In the genomic region with DNA sequence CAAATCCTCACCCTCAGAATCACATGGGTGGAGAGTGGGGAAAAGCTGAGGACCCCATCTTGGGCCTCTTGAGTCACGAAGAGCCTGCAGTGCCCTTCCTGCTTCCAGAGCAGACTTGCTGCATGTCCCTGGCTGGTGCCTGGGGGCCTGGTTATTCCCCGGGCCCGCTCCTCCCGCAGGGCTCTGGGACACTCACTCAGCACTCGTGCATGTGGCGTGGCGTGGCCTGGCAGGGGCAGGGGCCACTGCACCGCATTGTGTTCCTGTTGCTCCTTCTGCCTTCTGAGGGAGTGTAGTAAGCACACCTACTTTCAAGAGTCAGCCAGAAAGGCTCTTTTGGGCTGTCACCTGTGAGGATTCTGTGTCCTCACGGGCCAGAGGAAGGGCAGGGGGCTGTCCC, we compare ENCODE assay signal across 38 cellular contexts. TPM values are rescaled to one million over a fixed set of nuclear protein-coding genes. Genes with fewer than 3 reads are reported as not detected.
"Had no signal": no experiment of that assay in that cellular context is flagged by ENCODE, and none has a peak within 500 bp of the region (broad histone marks: within the 10 kb centered on the region; RNA-seq: fewer than 3 reads in every experiment).

No MANE protein-coding gene starts in this region.

- H3K4me3 ChIP-seq: MG63 had no signal

- DNase-seq: Karpas-422, Kasumi-1, MG63, MM.1S, MV-4-11, NCI-H1048, NCI-H1092, NCI-H1092 treated with DMSO at 0.1 percent for 48 hours, NCI-H1105, NCI-H1105 treated with DMSO at 0.1 percent for 48 hours, NCI-H1417, NCI-H1436, NCI-H1436 treated with DMSO at 0.1 percent for 48 hours, NCI-H146, NCI-H1694, NCI-H1694 treated with DMSO at 0.1 percent for 48 hours, NCI-H187, NCI-H187 treated with DMSO at 0.1 percent for 48 hours, NCI-H1930, NCI-H2029, NCI-H2029 treated with DMSO at 0.1 percent for 48 hours, NCI-H2081, NCI-H2081 treated with DMSO at 0.1 percent for 48 hours, NCI-H2107, NCI-H2171, NCI-H2171 treated with DMSO at 0.1 percent for 48 hours, NCI-H2227 treated with DMSO at 0.1 percent for 48 hours, NCI-H226, NCI-H345, NCI-H446, NCI-H446 treated with DMSO at 0.1 percent for 48 hours, NCI-H510A, NCI-H510A treated with DMSO at 0.1 percent for 48 hours, NCI-H524 had no signal

- H3K9me3 ChIP-seq: MG63 had no signal

- H3K27me3 ChIP-seq: MG63 had no signal

- H3K9ac ChIP-seq: KMS-11 had no signal

- H3K4me2 ChIP-seq: KMS-11 had no signal

- H3K27ac ChIP-seq: KMS-11 had no signal

RNA-seq across cellular contexts. Expression of a gene that starts 33.7 kb away (rescaled TPM):
- total RNA-seq: M059J, MCF 10A, NCI-H460 had no signal
